30 cellular contexts compared by ENCODE assay signal in the genomic region with DNA sequence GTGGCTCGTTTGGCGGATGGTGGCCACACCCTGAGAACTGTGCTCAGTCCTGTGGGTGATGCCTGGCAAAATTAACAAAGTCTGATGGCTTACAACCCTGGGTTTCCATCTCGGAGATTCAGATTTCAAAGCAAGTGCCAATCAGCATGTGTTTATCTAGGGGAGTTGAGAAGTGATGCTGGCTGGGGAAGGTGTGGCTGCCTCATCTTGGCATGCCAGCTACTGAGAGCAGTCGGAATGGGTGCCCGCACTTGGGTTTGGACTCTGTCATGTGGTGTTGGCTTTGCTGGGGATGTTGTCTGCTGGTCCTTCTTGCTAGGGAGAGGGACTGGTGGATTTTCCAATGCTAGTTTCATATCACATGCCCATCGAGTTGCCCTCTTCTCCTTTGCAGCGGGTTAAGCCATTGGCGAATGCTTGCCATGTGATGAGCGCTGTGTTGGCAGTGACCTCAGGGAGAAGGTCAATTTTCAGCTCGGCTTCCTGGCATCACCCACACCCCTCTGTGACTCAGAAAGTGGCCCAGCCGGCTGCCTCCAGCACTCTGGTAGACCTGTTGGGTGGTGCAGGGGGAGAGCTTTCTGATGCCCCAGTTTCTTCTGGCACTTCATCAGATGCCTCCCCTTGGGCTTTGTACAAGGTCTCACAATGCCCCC.
A peak's percentile ranks its signal among the peaks of the same experiment; 100 is the strongest.
DNase-seq lines count a peak whose midpoint lies in the region; ATAC-seq and TF ChIP-seq lines count a peak whose summit lies in the region.
"Had no signal": no experiment of that assay in that cellular context is flagged by ENCODE, and none has a peak within 500 bp of the region (broad histone marks: within the 10 kb centered on the region; RNA-seq: fewer than 3 reads in every experiment).

No MANE protein-coding gene starts in this region.

- POLR2A ChIA-PET in HCT116 (lab: Charles Lee), result no interaction called here

- H3K27ac ChIP-seq in HCT116 (ENCODE audit: low read depth, low read length) (no peak overlapping the region), RWPE2 (ENCODE audit: poor library complexity, severe bottlenecking) (no peak overlapping the region), esophagus squamous epithelium (peak overlapping the region; percentile 87 to 95 (median 92)), spleen (no peak overlapping the region), MM.1S (ENCODE audit: low read length) (no peak overlapping the region)
- H3K27ac ChIP-seq: brain microvascular endothelial cell, C4-2B, SJSA1, testis, uterus had no signal

- TF ChIP-seq RAD21 in HCT116 (IDR thresholded peaks at IDR 0.05; ENCODE audit: low read depth), result no peak; the same call in 1 of the 2 replicates

- H3K9me2 ChIP-seq in HCT116 (ENCODE audit: insufficient read depth) (no peaks in the 10 kb centered on the region), MM.1S (replicated peaks; ENCODE audit: insufficient read depth, low read length) (no peaks in the 10 kb centered on the region)

- DNase-seq in HCT116 (ENCODE audit: low read depth, low spot score), result no peak
- no peak for DNase-seq in RWPE2 (ENCODE audit: low spot score)
- DNase-seq in esophagus squamous epithelium (lab: John Stamatoyannopoulos, UW), result no peak
- DNase-seq in spleen, result peak; percentile 45
- no peak for DNase-seq in NCI-H526 (lab: John Stamatoyannopoulos, UW)
- DNase-seq in MM.1S, result no peak
- DNase-seq: activated CD4-positive, CD25-positive, alpha-beta regulatory T cell; activated naive CD4-positive, alpha-beta T cell treated with Interleukin-2 at 50 U/mL for 16 hours; activated T-cell treated with anti-CD3 and anti-CD28 coated beads, Interleukin-2, amount 50 U/mL, for 72 hours; brain microvascular endothelial cell; effector CD8-positive, alpha-beta T cell; erythroblast; H9; hippocampal formation; immature natural killer cell; Karpas-422; mesendoderm; NCI-H1048; NCI-H1694 treated with DMSO at 0.1 percent for 48 hours; NCI-H526 treated with DMSO at 0.1 percent for 48 hours; stimulated activated CD4-positive, alpha-beta T cell treated with anti-CD3 and anti-CD28 coated beads, Interleukin-15, amount 100 ng/mL, for 24 hours; stimulated activated naive CD4-positive, alpha-beta T cell; T-cell; testis; uterus had no signal

- CTCF ChIA-PET in HCT116 (lab: Charles Lee), result no interaction called here

- no peak overlapping the region for H3K4me3 ChIP-seq in HCT116 (replicated peaks in 1 of 2; ENCODE audit: low read depth in 1 of 2, low read length in 2 of 2)
- H3K4me3 ChIP-seq in RWPE2 (ENCODE audit: severe bottlenecking), result no peak overlapping the region
- H3K4me3 ChIP-seq in esophagus squamous epithelium, result no peak overlapping the region
- H3K4me3 ChIP-seq in spleen, result no peak overlapping the region
- H3K4me3 ChIP-seq in MM.1S (ENCODE audit: low read length), result no peak overlapping the region
- H3K4me3 ChIP-seq: SJSA1, testis, uterus had no signal

- BruUV-seq in HCT116 (replicated peaks; lab: Mats Ljungman, UMichigan), result no TSS peak

- H3K9me3 ChIP-seq in HCT116 (ENCODE audit: control insufficient read depth in 1 of 2, insufficient read depth in 1 of 2, low read depth in 1 of 2, low read length in 2 of 2) (no peaks in the 10 kb centered on the region), RWPE2 (ENCODE audit: severe bottlenecking) (no peaks in the 10 kb centered on the region), esophagus squamous epithelium (no peaks in the 10 kb centered on the region), spleen (no peaks in the 10 kb centered on the region), MM.1S (replicated peaks; ENCODE audit: insufficient read depth, low read length) (no peaks in the 10 kb centered on the region)
- H3K9me3 ChIP-seq: SJSA1, testis, uterus had no signal

- no peak for TF ChIP-seq POLR2A in HCT116 (IDR thresholded peaks at IDR 0.05; ENCODE audit: borderline replicate concordance, extremely low read depth, insufficient read depth, insufficient read length)
- TF ChIP-seq POLR2A in esophagus squamous epithelium (IDR thresholded peaks at IDR 0.05), result no peak
- TF ChIP-seq POLR2A in spleen (IDR thresholded peaks at IDR 0.05), result no peak

- H3K79me2 ChIP-seq in HCT116 (ENCODE audit: insufficient read depth, low read length), result no peaks in the 10 kb centered on the region
- no peaks in the 10 kb centered on the region for H3K79me2 ChIP-seq in MM.1S (ENCODE audit: low read length)

- H2AFZ ChIP-seq in HCT116 (ENCODE audit: low read depth, low read length, poor library complexity, severe bottlenecking) (no peak overlapping the region), MM.1S (ENCODE audit: low read length) (no peak overlapping the region)

- RAD21 ChIA-PET in HCT116 (lab: Charles Lee; ENCODE audit: low non-redundant PET in 1 of 2, low total read pairs in 2 of 2, uncharacterized antibody in 2 of 2, unreplicated experiment in 2 of 2), result no interaction called here

- H3K9ac ChIP-seq in HCT116 (ENCODE audit: low read length) (no peak overlapping the region), MM.1S (ENCODE audit: low read length) (no peak overlapping the region)

- WGBS in esophagus squamous epithelium, 2 donors, result 44% methylated on average over 5 to 7 of the region's 11 CpGs
- 78 to 89% (median 82%) methylated on average over 9 to 11 of the region's 11 CpGs for WGBS in spleen, 5 donors

- TF ChIP-seq CTCF in HCT116 (IDR thresholded peaks at IDR 0.05 in 2 of 3, conservative IDR thresholded peaks at IDR 0.05 in 1 of 3; ENCODE audit: borderline replicate concordance in 1 of 3, insufficient read depth in 1 of 3, low read depth in 2 of 3, low read length in 2 of 3), result no peak
- no peak for TF ChIP-seq CTCF in RWPE2 (IDR thresholded peaks at IDR 0.05; ENCODE audit: poor library complexity, severe bottlenecking)
- TF ChIP-seq CTCF in esophagus squamous epithelium (IDR thresholded peaks at IDR 0.05), result no peak
- TF ChIP-seq CTCF in spleen (IDR thresholded peaks at IDR 0.05 in 8 of 11, conservative IDR thresholded peaks at IDR 0.05 in 3 of 11), result no peak
- TF ChIP-seq CTCF in MM.1S (IDR thresholded peaks at IDR 0.05; ENCODE audit: low read length), result no peak

- no peaks in the 10 kb centered on the region for H3F3A ChIP-seq in MM.1S (ENCODE audit: insufficient read depth, low read length)

- intact Hi-C loops in HCT116 (cut with micrococcal nuclease), result loop anchor here (1.0 kb wide), 1 partner anchor 47 kb away; no protein-coding TSS in a partner anchor
- intact Hi-C loops in esophagus squamous epithelium (cut with DNase I), result no loop called here
- intact Hi-C loops in spleen (cut with DNase I; ENCODE audit: low total_unique reads), result no loop called here

- H4K20me1 ChIP-seq in HCT116 (ENCODE audit: insufficient read depth) (no peaks in the 10 kb centered on the region), MM.1S (ENCODE audit: insufficient read depth, low read length) (no peaks in the 10 kb centered on the region)

- H3K4me2 ChIP-seq in HCT116 (ENCODE audit: low read length) (peak overlapping the region; percentile 41), MM.1S (ENCODE audit: low read depth, low read length) (no peak overlapping the region)

- H3K4me1 ChIP-seq in HCT116 (ENCODE audit: control insufficient read depth in 1 of 2, insufficient read depth in 2 of 2, low read length in 2 of 2) (peaks cover 0 to 15% of the 10 kb centered on the region in 2 experiments; a peak in 1 of 4 replicates), RWPE2 (ENCODE audit: insufficient read depth, poor library complexity, severe bottlenecking) (peaks cover 31% of the 10 kb centered on the region), esophagus squamous epithelium (peaks cover 49 to 79% (median 61%) of the 10 kb centered on the region in 3 donors), spleen (peaks cover 0 to 16% (median 2%) of the 10 kb centered on the region in 6 donors), MM.1S (ENCODE audit: low read length) (no peaks in the 10 kb centered on the region)
- H3K4me1 ChIP-seq: SJSA1, testis, uterus had no signal

- H3K36me3 ChIP-seq in HCT116 (ENCODE audit: control insufficient read depth in 1 of 2, insufficient read depth in 2 of 2, low read length in 2 of 2) (no peaks in the 10 kb centered on the region), RWPE2 (ENCODE audit: low read depth) (no peaks in the 10 kb centered on the region), esophagus squamous epithelium (no peaks in the 10 kb centered on the region), spleen (no peaks in the 10 kb centered on the region), MM.1S (replicated peaks; ENCODE audit: insufficient read depth, low read length) (no peaks in the 10 kb centered on the region)
- H3K36me3 ChIP-seq: brain microvascular endothelial cell, SJSA1, uterus had no signal

- ATAC-seq in HCT116 (peak; percentile 36; the same call in 1 of the 2 replicates), RWPE2 (ENCODE audit: low read depth) (peak; percentile 60), HG03159 (IDR thresholded peaks at IDR 0.05; ENCODE audit: unreplicated experiment) (no peak), GM21515 (IDR thresholded peaks at IDR 0.05; ENCODE audit: unreplicated experiment) (no peak)
- ATAC-seq: activated T-cell treated with anti-CD3 and anti-CD28 coated beads, Interleukin-2, amount 50 U/mL, for 72 hours; sciatic nerve; T-cell had no signal

- H3K27me3 ChIP-seq in HCT116 (ENCODE audit: insufficient read depth, low read length) (no peaks in the 10 kb centered on the region), RWPE2 (ENCODE audit: insufficient read depth, poor library complexity, severe bottlenecking) (no peaks in the 10 kb centered on the region), esophagus squamous epithelium (no peaks in the 10 kb centered on the region), spleen (replicated peaks in 1 of 7) (peaks cover 0 to 26% (median 0%) of the 10 kb centered on the region in 7 donors), MM.1S (replicated peaks; ENCODE audit: insufficient read depth, low read length) (no peaks in the 10 kb centered on the region)
- H3K27me3 ChIP-seq: testis, uterus had no signal

TF ChIP-seq in HCT116, 20 proteins besides CTCF, POLR2A, EP300 and RAD21 (continues in another document):
- TF ChIP-seq FOSL1 (IDR thresholded peaks at IDR 0.05; ENCODE audit: low read depth), result no peak
- no peak for TF ChIP-seq YY1 (IDR thresholded peaks at IDR 0.05; ENCODE audit: extremely low read depth, insufficient replicate concordance, low read depth, low read length)
- no peak for TF ChIP-seq CEBPB (IDR thresholded peaks at IDR 0.05; ENCODE audit: low read depth)

Comparison
In these comparisons a context has a peak if more than half of its experiments do, and no peak if none do; other contexts are left out.
1. ATAC-seq: peak in HCT116 (single experiment) and RWPE2 (single experiment); none in HG03159 (single experiment) and GM21515 (single experiment).
2. H3K27ac ChIP-seq: peak in esophagus squamous epithelium (4 of 4); none in HCT116 (single experiment), RWPE2 (single experiment), spleen (0 of 8) and MM.1S (single experiment).